8 cellular contexts compared by ENCODE assay signal in the genomic region with DNA sequence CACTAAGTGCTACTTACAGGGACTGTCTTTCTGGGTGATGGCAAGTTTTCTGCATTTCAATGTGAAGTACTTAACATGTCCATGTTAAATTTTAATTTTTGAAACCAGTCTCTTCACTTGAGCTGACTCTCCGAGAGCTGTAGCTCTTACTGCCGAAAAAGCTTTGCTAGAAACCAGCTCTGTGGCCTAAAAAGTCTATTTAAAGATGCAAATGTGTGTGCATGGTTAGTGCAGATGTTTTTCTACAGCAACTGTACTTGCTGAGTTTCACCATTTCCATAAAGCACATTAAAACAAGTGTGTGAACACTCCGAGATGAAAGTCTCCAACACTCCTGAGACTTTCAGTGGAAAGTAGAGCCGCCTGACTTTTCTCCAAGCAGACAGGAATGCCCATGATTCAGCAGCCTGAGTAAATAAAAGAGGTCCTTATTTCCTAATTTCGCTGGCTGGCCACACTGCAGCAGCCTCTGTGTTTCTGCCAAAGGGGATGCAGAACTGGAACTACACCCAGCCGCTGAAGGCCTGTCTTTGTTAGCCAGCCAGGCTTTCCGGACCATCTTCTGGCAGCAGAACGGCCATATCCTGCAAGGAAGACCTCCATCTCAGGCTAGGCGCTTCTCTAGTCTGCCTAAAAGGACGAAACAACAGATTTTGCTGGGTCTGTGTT.
DNase-seq lines count a peak whose midpoint lies in the region; ATAC-seq and TF ChIP-seq lines count a peak whose summit lies in the region.

No MANE protein-coding gene starts in this region.

- no peak overlapping the region for H3K56ac ChIP-seq in H9 (ENCODE audit: insufficient read length, low read depth, low read length)

- H3K4me3 Mint-ChIP-seq in H9 (no peak overlapping the region), T-cell (no peak overlapping the region)

- no peak overlapping the region for H4K5ac ChIP-seq in H9 (ENCODE audit: insufficient read length, low read depth, low read length)

- no peaks in the 10 kb centered on the region for H3K79me1 ChIP-seq in H9 (ENCODE audit: insufficient read depth, low read depth, low read length, poor library complexity, severe bottlenecking)

- DNase-seq in H9 (no peak), astrocyte of the cerebellum (ENCODE audit: low read depth) (peak; percentile 70), hippocampal formation (lab: John Stamatoyannopoulos, UW) (peak; percentile 78 to 85), Kasumi-1 (lab: John Stamatoyannopoulos, UW) (no peak), GM19238 (ENCODE audit: insufficient read length, low spot score) (no peak), T-cell (no peak), NCI-H2081 (lab: John Stamatoyannopoulos, UW) (no peak)

- H3K9me3 ChIP-seq in H9 (ENCODE audit: control insufficient read depth, low read depth, low read length) (no peaks in the 10 kb centered on the region), stomach smooth muscle (ENCODE audit: control insufficient read depth in 2 of 2, low read length in 2 of 2) (no peaks in the 10 kb centered on the region)

- POLR2A ChIA-PET in T-cell (lab: Charles Lee), result interaction anchor here in 1 of 2 donors (0.9 kb wide), 1 partner anchor 186 kb away, joined by 6 read pairs; no protein-coding TSS in a partner anchor

- H3K27ac ChIP-seq in H9 (ENCODE audit: insufficient read length, low read depth, low read length), result no peak overlapping the region
- peak overlapping the region; percentile 32 for H3K27ac ChIP-seq in stomach smooth muscle (ENCODE audit: low read length)

- H3K79me2 ChIP-seq in H9 (ENCODE audit: insufficient read depth, low read length), result no peaks in the 10 kb centered on the region

- in situ Hi-C loops in astrocyte of the cerebellum (cut with HindIII; ENCODE audit: low sequenced_read_pairs), result no loop called here

- no peaks in the 10 kb centered on the region for H4K20me1 ChIP-seq in H9 (ENCODE audit: control insufficient read depth, insufficient read depth, insufficient read length)

- no peak overlapping the region for H3K18ac ChIP-seq in H9 (ENCODE audit: insufficient read length, low read depth, low read length)

- H3K4ac ChIP-seq in H9 (ENCODE audit: low read depth, low read length), result no peak overlapping the region

- no peaks in the 10 kb centered on the region for H3K9me3 Mint-ChIP-seq in H9
- no peaks in the 10 kb centered on the region for H3K9me3 Mint-ChIP-seq in T-cell

- H3K9ac ChIP-seq in H9 (ENCODE audit: extremely low read depth, insufficient read length, low read length), result no peak overlapping the region
- peak overlapping the region in 1 of 2 donors; percentile 13 for H3K9ac ChIP-seq in stomach smooth muscle (ENCODE audit: low read length in 2 of 2)

- H3K4me1 Mint-ChIP-seq in H9 (peaks cover 7 to 19% of the 10 kb centered on the region in 2 experiments), T-cell (no peaks in the 10 kb centered on the region)

- no peak overlapping the region for H2AK5ac ChIP-seq in H9 (ENCODE audit: insufficient read length, low read length)

- no peak overlapping the region for H2BK120ac ChIP-seq in H9 (ENCODE audit: low read depth, low read length, poor library complexity, severe bottlenecking)

- no peaks in the 10 kb centered on the region for H3K36me3 ChIP-seq in stomach smooth muscle (ENCODE audit: control insufficient read depth in 2 of 2, insufficient read depth in 2 of 2, low read length in 2 of 2)

- H3K27me3 ChIP-seq in H9 (ENCODE audit: insufficient read depth, low read length), result no peaks in the 10 kb centered on the region
- H3K27me3 ChIP-seq in stomach smooth muscle (ENCODE audit: control insufficient read depth in 1 of 2, insufficient read depth in 2 of 2, low read length in 2 of 2), result no peaks in the 10 kb centered on the region

- CTCF ChIA-PET in T-cell (lab: Charles Lee), result no interaction called here

- H3K27ac Mint-ChIP-seq in H9 (peak overlapping the region in 2 of 3 experiments; percentile 55 to 86; a peak in 4 of 7 replicates), T-cell (no peak overlapping the region)

- ATAC-seq in T-cell (replicated peaks in 1 of 4), result no peak

- H4K91ac ChIP-seq in H9 (ENCODE audit: insufficient read length, low read depth, low read length), result no peak overlapping the region

- no peak overlapping the region for H2BK5ac ChIP-seq in H9 (ENCODE audit: insufficient read length, low read length)

- H3K4me3 ChIP-seq in astrocyte of the cerebellum (ENCODE audit: low read depth, low read length), result no peak overlapping the region
- H3K4me3 ChIP-seq in stomach smooth muscle (ENCODE audit: low read length in 2 of 2), result peak overlapping the region; percentile 18 to 50

- H3K27me3 Mint-ChIP-seq in H9 (ENCODE audit: low read depth), result no peaks in the 10 kb centered on the region
- H3K27me3 Mint-ChIP-seq in T-cell, result peaks cover 0 to 4% of the 10 kb centered on the region in 2 donors

- H2AFZ ChIP-seq in H9 (ENCODE audit: low read length), result no peak overlapping the region

- no peak overlapping the region for H3K4me2 ChIP-seq in H9 (ENCODE audit: insufficient read depth, insufficient read length, low read length)

- no CpG with 5 or more reads among the region's 10 CpGs for WGBS in H9 (ENCODE audit: extremely low coverage, insufficient read length, low lambda C conversion rate)

- H3K23ac ChIP-seq in H9 (ENCODE audit: insufficient read length, low read depth, low read length), result no peak overlapping the region

- TF ChIP-seq CTCF in H9 (conservative IDR thresholded peaks at IDR 0.05) (no peak), astrocyte of the cerebellum (IDR thresholded peaks at IDR 0.05; ENCODE audit: low read depth, low read length, missing control alignments) (no peak)

- H4K8ac ChIP-seq in H9 (replicated peaks; ENCODE audit: insufficient read length, low read depth, low read length), result no peak overlapping the region

- H2BK15ac ChIP-seq in H9 (ENCODE audit: low read depth, low read length), result no peak overlapping the region

- H3K4me1 ChIP-seq in H9 (ENCODE audit: insufficient read depth, low read length), result no peaks in the 10 kb centered on the region
- H3K4me1 ChIP-seq in stomach smooth muscle (ENCODE audit: control insufficient read depth, insufficient read depth, low read length), result peaks cover 9% of the 10 kb centered on the region

- no peak overlapping the region for H3K14ac ChIP-seq in H9 (ENCODE audit: insufficient read depth, low read length)

- H2BK12ac ChIP-seq in H9 (ENCODE audit: insufficient read length, low read depth, low read length), result no peak overlapping the region

- no peaks in the 10 kb centered on the region for H3K23me2 ChIP-seq in H9 (ENCODE audit: insufficient read length, low read depth, low read length, poor library complexity, severe bottlenecking)

- no peak overlapping the region for H3T11ph ChIP-seq in H9 (ENCODE audit: low read length)

- H2BK20ac ChIP-seq in H9 (ENCODE audit: low read depth, low read length, poor library complexity, severe bottlenecking), result no peak overlapping the region

- H3K36me3 Mint-ChIP-seq in H9 (ENCODE audit: insufficient read depth in 1 of 3, low read depth in 3 of 3), result peaks cover 0 to 16% (median 8%) of the 10 kb centered on the region in 3 experiments; a peak in 4 of 7 replicates
- no peaks in the 10 kb centered on the region for H3K36me3 Mint-ChIP-seq in T-cell

Comparison
In these comparisons a context has a peak if more than half of its experiments do, and no peak if none do; other contexts are left out.
1. DNase-seq: peak in astrocyte of the cerebellum (single experiment) and hippocampal formation (2 of 2); none in H9 (single experiment), Kasumi-1 (0 of 2), GM19238 (single experiment), T-cell (0 of 34) and NCI-H2081 (0 of 2).
2. H3K27ac Mint-ChIP-seq: peak in H9 (2 of 3); none in T-cell (0 of 2).